2 cellular contexts compared by ENCODE assay signal in the genomic region with DNA sequence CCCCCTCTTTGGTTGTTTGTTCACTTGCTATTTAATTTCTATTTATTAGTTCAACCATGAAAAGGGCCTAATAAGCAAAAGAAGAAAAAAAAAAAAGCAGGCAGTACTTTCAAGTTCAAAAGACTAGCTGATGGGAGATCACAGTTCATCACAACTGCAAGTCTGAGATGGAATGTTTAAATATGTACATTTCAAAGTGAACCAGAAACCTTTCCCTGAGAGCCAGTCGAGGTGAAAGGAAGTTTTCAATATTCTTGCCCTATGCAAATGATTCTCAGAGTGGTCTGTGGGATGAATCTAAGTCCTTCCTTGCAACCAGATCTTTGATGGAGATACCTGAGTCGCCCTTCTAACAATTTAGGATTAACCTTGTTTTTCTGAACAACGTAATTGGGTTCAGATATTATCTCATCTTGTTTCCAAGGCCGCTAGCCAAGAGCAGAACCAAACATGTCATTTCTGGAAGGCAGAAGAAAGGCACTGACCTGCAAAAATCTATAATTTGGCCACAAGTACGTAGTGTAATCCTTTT.
A peak's percentile ranks its signal among the peaks of the same experiment; 100 is the strongest.
TF ChIP-seq lines count a peak whose summit lies in the region.

No MANE protein-coding gene starts in this region.

TF ChIP-seq in GM23338, 12 proteins besides CTCF, POLR2A, EP300 and RAD21:
- peak; percentile 45; the same call in 1 of the 2 replicates for TF ChIP-seq NANOG (IDR thresholded peaks at IDR 0.05; ENCODE audit: borderline replicate concordance)
- no peak for TF ChIP-seq POLR2AphosphoS5 (IDR thresholded peaks at IDR 0.05; ENCODE audit: low read depth)

TF ChIP-seq in H1, 55 proteins besides CTCF, POLR2A, EP300 and RAD21:
- peak; percentile 66; the same call in 1 of the 2 replicates for TF ChIP-seq POU5F1 (IDR thresholded peaks at IDR 0.05; ENCODE audit: low read depth, low read length)
- no peak for TF ChIP-seq KDM1A (IDR thresholded peaks at IDR 0.05; ENCODE audit: borderline replicate concordance, low read length)
TF ChIP-seq in H1: peak in this region for 1.
